ENCODE assay signal across 1 cellular context in the genomic region with DNA sequence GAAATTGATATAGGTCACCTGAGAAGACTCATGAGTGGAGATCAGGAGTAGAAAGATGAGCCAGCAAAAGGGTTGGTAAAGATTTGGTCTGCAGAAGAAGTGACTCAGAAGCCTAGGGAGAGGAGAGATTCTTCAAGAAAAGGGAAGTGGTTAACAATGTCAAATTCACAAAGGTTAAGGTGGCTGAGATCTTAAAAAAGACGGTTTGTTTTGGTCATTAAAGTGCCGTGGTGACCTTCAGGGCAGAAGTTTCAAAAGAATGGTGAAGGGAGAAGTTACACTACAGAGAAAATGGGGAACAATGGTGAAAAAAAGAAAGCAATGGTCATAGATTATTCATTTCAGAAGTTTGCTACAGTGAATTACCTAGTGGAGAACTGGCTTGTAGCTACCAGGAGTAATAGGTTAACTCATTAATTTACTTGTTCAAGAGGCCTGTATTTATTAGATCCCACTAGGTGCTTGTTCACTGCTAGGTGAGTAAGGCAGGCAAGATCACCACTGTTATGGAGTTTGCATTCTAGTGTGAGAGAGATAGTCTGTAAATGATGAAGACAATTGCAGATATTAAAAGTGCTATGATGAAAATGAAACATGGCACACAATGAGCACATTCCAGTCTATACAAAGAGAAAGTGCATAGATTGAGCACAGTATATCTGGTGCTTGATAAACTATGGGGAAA.
TF ChIP-seq lines count a peak whose summit lies in the region.

No MANE protein-coding gene starts in this region.

TF ChIP-seq in WTC11, 78 proteins besides CTCF, POLR2A, EP300 and RAD21 (continued from another document):
- TF ChIP-seq, protein P1, sequence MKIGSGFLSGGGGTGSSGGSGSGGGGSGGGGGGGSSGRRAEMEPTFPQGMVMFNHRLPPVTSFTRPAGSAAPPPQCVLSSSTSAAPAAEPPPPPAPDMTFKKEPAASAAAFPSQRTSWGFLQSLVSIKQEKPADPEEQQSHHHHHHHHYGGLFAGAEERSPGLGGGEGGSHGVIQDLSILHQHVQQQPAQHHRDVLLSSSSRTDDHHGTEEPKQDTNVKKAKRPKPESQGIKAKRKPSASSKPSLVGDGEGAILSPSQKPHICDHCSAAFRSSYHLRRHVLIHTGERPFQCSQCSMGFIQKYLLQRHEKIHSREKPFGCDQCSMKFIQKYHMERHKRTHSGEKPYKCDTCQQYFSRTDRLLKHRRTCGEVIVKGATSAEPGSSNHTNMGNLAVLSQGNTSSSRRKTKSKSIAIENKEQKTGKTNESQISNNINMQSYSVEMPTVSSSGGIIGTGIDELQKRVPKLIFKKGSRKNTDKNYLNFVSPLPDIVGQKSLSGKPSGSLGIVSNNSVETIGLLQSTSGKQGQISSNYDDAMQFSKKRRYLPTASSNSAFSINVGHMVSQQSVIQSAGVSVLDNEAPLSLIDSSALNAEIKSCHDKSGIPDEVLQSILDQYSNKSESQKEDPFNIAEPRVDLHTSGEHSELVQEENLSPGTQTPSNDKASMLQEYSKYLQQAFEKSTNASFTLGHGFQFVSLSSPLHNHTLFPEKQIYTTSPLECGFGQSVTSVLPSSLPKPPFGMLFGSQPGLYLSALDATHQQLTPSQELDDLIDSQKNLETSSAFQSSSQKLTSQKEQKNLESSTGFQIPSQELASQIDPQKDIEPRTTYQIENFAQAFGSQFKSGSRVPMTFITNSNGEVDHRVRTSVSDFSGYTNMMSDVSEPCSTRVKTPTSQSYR (CRISPR knock-in tag; IDR thresholded peaks at IDR 0.05): no peak
